2 cellular contexts compared by ENCODE assay signal in genomic region chr2:197502685-197503084, GRCh38.
TF ChIP-seq lines count a peak whose summit lies in the region.

No MANE protein-coding gene starts in this region.

TF ChIP-seq in SK-N-SH, 30 proteins besides CTCF, POLR2A, EP300 and RAD21 (continued from another document):
- TF ChIP-seq IRF3 (IDR thresholded peaks at IDR 0.05; ENCODE audit: low read depth, low read length) = no peak

TF ChIP-seq in SK-N-SH treated with all-trans-retinoic acid at 6 μM for 48 hours, 23 proteins besides CTCF, POLR2A, EP300 and RAD21 (continued from another document):
- TF ChIP-seq POU6F1 (CRISPR knock-in tag; IDR thresholded peaks at IDR 0.05; ENCODE audit: borderline replicate concordance, low read depth) (no peak), ZFP3 (CRISPR knock-in tag; IDR thresholded peaks at IDR 0.05) (no peak)
